In the genomic region with DNA sequence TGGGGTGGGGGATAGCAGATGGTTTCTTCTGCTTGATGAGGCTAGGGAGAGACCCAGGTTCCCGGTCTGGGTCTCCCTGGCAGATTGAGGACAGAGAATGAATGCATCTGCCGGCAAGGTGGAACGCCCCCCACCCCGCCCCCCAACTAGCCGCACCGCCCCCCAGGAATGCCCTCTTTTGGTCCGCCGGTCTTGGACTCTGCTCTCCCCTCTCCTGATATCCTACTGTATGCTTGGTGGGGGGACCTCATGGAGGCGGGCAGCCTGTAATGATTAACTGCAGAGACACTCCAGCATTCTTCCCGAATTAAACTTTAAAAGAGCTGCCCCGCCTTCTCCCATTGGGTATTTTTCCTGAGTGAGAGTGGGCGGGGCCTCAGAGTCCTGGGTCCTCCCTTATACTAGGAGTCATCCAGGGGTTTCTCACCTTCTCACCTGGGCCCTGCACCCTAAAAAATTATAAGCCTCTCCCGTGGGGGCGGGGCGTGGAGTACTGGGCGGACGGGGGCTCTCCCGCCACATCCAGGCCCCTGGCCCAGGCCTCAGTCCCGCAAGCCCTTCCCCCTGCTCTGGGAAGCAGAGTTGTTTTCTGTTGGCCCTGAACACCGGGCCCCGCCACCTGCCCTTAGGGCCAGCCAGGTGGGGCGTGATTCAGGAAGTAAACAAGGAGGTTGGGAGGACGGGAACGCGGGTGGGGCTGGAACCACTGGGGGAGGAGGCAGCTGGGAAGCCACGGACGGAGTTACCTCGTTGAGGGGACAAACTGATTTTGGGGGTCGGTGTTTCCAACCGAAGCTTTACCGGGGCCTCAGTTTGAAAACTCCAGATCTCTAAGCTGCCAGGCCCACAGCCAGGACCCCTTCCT, we compare ENCODE assay signal across 6 cellular contexts. TPM values are rescaled to one million over a fixed set of nuclear protein-coding genes. Genes with fewer than 3 reads are reported as not detected.
A peak's percentile ranks its signal among the peaks of the same experiment; 100 is the strongest.
DNase-seq lines count a peak whose midpoint lies in the region; ATAC-seq and TF ChIP-seq lines count a peak whose summit lies in the region.

No MANE protein-coding gene starts in this region.

- TF ChIP-seq POLR2A in GM18505 (IDR thresholded peaks at IDR 0.05; ENCODE audit: borderline replicate concordance, extremely low read depth, insufficient read depth, insufficient read length): no peak

- intact Hi-C loops in OCI-LY7 (cut with micrococcal nuclease; ENCODE audit: unreplicated experiment): no loop called here

- CTCF ChIA-PET in OCI-LY7 (lab: Charles Lee; ENCODE audit: unreplicated experiment): interaction anchor here (0.5 to 0.7 kb wide), 2 partner anchors 109 to 118 kb away, joined by 3 read pairs; no protein-coding TSS in a partner anchor

- BruUV-seq in OCI-LY7 (replicated peaks; lab: Mats Ljungman, UMichigan): no TSS peak

- no peaks in the 10 kb centered on the region for H3K79me2 ChIP-seq in DOHH2 (ENCODE audit: control insufficient read depth, low read length)
- no peaks in the 10 kb centered on the region for H3K79me2 ChIP-seq in OCI-LY7 (ENCODE audit: insufficient read depth, low read depth, low read length)

- peaks cover 7% of the 10 kb centered on the region for H3K27me3 ChIP-seq in DOHH2 (ENCODE audit: control insufficient read depth, low read length)

- no peak for ATAC-seq in HG03025 (IDR thresholded peaks at IDR 0.05; ENCODE audit: low FRiP score, unreplicated experiment)
- ATAC-seq in HG02610 (IDR thresholded peaks at IDR 0.05; ENCODE audit: unreplicated experiment): no peak
- no peak for ATAC-seq in GM18505 (IDR thresholded peaks at IDR 0.05; ENCODE audit: unreplicated experiment)

- H3K27ac ChIP-seq in DOHH2 (ENCODE audit: low read depth, low read length): no peak overlapping the region
- H3K27ac ChIP-seq in OCI-LY7 (ENCODE audit: low read depth, low read length, poor library complexity, severe bottlenecking): no peak overlapping the region

- H3K36me3 ChIP-seq in DOHH2 (ENCODE audit: control insufficient read depth, low read length): no peaks in the 10 kb centered on the region
- no peaks in the 10 kb centered on the region for H3K36me3 ChIP-seq in OCI-LY7 (ENCODE audit: insufficient read depth, low read length)

- H3K4me2 ChIP-seq in DOHH2 (ENCODE audit: low read length): peak overlapping the region; percentile 57
- H3K4me2 ChIP-seq in OCI-LY7 (ENCODE audit: low read length): peak overlapping the region; percentile 32

- TF ChIP-seq CTCF in DOHH2 (IDR thresholded peaks at IDR 0.05; ENCODE audit: low read depth, low read length, poor library complexity, severe bottlenecking): no peak
- no peak for TF ChIP-seq CTCF in OCI-LY7 (conservative IDR thresholded peaks at IDR 0.05; ENCODE audit: low read length)

- POLR2A ChIA-PET in OCI-LY7 (lab: Charles Lee): interaction anchor here (0.6 kb wide), 1 partner anchor 11 kb away, joined by 3 read pairs; no protein-coding TSS in a partner anchor

- peak overlapping the region; percentile 87 for H2AFZ ChIP-seq in OCI-LY7 (ENCODE audit: low read length)

- H3K9me3 ChIP-seq in DOHH2 (ENCODE audit: control insufficient read depth, insufficient read depth, low read length): no peaks in the 10 kb centered on the region
- no peaks in the 10 kb centered on the region for H3K9me3 ChIP-seq in OCI-LY7 (ENCODE audit: low read length)

- peaks cover 40% of the 10 kb centered on the region for H3K4me1 ChIP-seq in DOHH2 (ENCODE audit: control insufficient read depth, low read length)
- H3K4me1 ChIP-seq in OCI-LY7 (ENCODE audit: insufficient read depth, low read length, poor library complexity, severe bottlenecking): peaks cover 32% of the 10 kb centered on the region

- H4K20me1 ChIP-seq in DOHH2 (ENCODE audit: control insufficient read depth, insufficient read depth, low read depth, low read length): no peaks in the 10 kb centered on the region
- H4K20me1 ChIP-seq in OCI-LY7 (ENCODE audit: insufficient read depth, low read length): no peaks in the 10 kb centered on the region

- DNase-seq in OCI-LY7 (ENCODE audit: low spot score): peak; percentile 45
- DNase-seq in kidney glomerular epithelial cell (lab: John Stamatoyannopoulos, UW): peak; percentile 90

- H3F3A ChIP-seq in DOHH2 (ENCODE audit: control insufficient read depth, insufficient read depth): no peaks in the 10 kb centered on the region

- H3K9me2 ChIP-seq in DOHH2 (replicated peaks; ENCODE audit: control insufficient read depth, low read length): no peaks in the 10 kb centered on the region
- H3K9me2 ChIP-seq in OCI-LY7 (ENCODE audit: insufficient read depth, low read length): no peaks in the 10 kb centered on the region

- peak overlapping the region; percentile 45 for H3K4me3 ChIP-seq in DOHH2 (ENCODE audit: low read length)
- no peak overlapping the region for H3K4me3 ChIP-seq in OCI-LY7 (ENCODE audit: low read depth, low read length, poor library complexity, severe bottlenecking)

RNA-seq across cellular contexts. Expression of a gene that starts 1.5 kb away (rescaled TPM):
- 0.25 and 0.31 TPM in 2 replicates for total RNA-seq in OCI-LY7 (2014; rRNA removed; shearing (Covaris generic))
- not detected in 2 replicates for total RNA-seq in OCI-LY7 (2022)

RNA-seq across cellular contexts. Expression of a gene that starts 8.9 kb away (rescaled TPM):
- total RNA-seq in OCI-LY7 (2014; rRNA removed; shearing (Covaris generic)): 77.3 and 89.9 TPM in 2 replicates
- total RNA-seq in OCI-LY7 (2022): 55.4 and 59.4 TPM in 2 replicates

RNA-seq across cellular contexts. Expression of a gene that starts 39.4 kb away (rescaled TPM):
- 5.8 and 6.5 TPM in 2 replicates for total RNA-seq in OCI-LY7 (2014; rRNA removed; shearing (Covaris generic))
- 11.4 and 14.6 TPM in 2 replicates for total RNA-seq in OCI-LY7 (2022)

RNA-seq across cellular contexts. Expression of a gene that starts 51.4 kb away (rescaled TPM):
- 4.5 and 8.7 TPM in 2 replicates for total RNA-seq in OCI-LY7 (2014; rRNA removed; shearing (Covaris generic))
- total RNA-seq in OCI-LY7 (2022): 9.2 and 12.4 TPM in 2 replicates
